In the genomic region with DNA sequence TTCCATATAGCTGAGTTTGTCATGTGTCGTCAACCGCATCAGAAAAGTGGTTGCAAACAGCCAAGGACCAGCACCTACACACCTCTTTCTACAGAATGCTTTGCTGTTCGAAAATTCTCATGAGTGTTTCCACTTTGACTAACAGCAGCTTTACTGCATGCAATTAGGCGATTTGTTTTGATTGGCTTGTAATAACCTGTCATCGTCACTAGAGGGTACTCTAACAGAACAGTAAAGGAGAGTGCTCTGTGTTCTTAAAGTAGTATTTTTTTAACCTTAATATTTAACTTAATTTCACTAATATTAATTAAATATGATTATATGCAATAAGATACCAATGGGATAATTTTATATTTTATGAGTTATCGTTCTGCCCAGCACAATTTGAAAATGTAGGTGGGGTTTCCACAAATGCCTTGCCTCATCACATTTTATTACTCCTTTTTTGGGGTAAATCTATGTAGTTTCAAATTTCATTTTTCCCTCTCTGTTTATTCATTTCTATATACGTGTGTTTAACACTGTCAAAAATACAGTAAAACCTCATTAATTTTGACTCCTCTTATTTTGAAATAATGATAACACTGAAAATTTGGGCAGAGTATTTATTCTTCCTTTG, we compare ENCODE assay signal across 8 cellular contexts.
DNase-seq lines count a peak whose midpoint lies in the region; ATAC-seq, FAIRE-seq and TF ChIP-seq lines count a peak whose summit lies in the region.

No MANE protein-coding gene starts in this region.

- H3K4me2 ChIP-seq in PC-9, result no peak overlapping the region
- H3K4me2 ChIP-seq in neural cell (ENCODE audit: low read length), result no peak overlapping the region

- POLR2A ChIA-PET in PC-9 (lab: Charles Lee; ENCODE audit: unreplicated experiment), result interaction anchor here (0.6 kb wide), 1 partner anchor 781 kb away, joined by 8 read pairs; no protein-coding TSS in a partner anchor

- ATAC-seq in GM21717 (IDR thresholded peaks at IDR 0.05; ENCODE audit: unreplicated experiment), result peak; percentile 89

- no peaks in the 10 kb centered on the region for H3K4me1 ChIP-seq in PC-9 (replicated peaks; ENCODE audit: insufficient read depth)

- no peaks in the 10 kb centered on the region for H3K79me2 ChIP-seq in PC-9 (ENCODE audit: low read depth)
- no peaks in the 10 kb centered on the region for H3K79me2 ChIP-seq in neural cell (replicated peaks; ENCODE audit: insufficient read depth, low read length)

- H3F3A ChIP-seq in PC-9 (ENCODE audit: insufficient read depth, low read depth) (no peaks in the 10 kb centered on the region), neural cell (ENCODE audit: insufficient read depth, low read length, poor library complexity, severe bottlenecking) (no peaks in the 10 kb centered on the region)

- CTCF ChIA-PET in PC-9 (lab: Charles Lee), result no interaction called here

- no peak overlapping the region for H2AFZ ChIP-seq in PC-9
- H2AFZ ChIP-seq in neural cell (ENCODE audit: low read depth, low read length), result no peak overlapping the region

- H3K27me3 ChIP-seq in PC-9 (ENCODE audit: insufficient read depth, low read depth), result no peaks in the 10 kb centered on the region
- no peaks in the 10 kb centered on the region for H3K27me3 ChIP-seq in neural cell (ENCODE audit: insufficient read depth, low read depth, low read length)

- no peak overlapping the region for H3K27ac ChIP-seq in PC-9
- H3K27ac ChIP-seq in neural cell (ENCODE audit: low read length), result no peak overlapping the region

- H3K9me2 ChIP-seq in PC-9 (ENCODE audit: insufficient read depth), result no peaks in the 10 kb centered on the region
- no peaks in the 10 kb centered on the region for H3K9me2 ChIP-seq in neural cell (ENCODE audit: insufficient read depth, low read length)

- H3K9me3 ChIP-seq in PC-9 (ENCODE audit: insufficient read depth, low read depth), result no peaks in the 10 kb centered on the region
- no peaks in the 10 kb centered on the region for H3K9me3 ChIP-seq in neural cell (ENCODE audit: low read length)

- DNase-seq in NCI-H187 treated with DMSO at 0.1 percent for 48 hours (lab: John Stamatoyannopoulos, UW) (peak; percentile 9), NCI-H187 (lab: John Stamatoyannopoulos, UW) (no peak), HTR-8/SVneo (ENCODE audit: insufficient read length, low spot score) (peak; percentile 31), PC-9 (peak in 1 of 2 experiments; percentile 56)
- DNase-seq in activated CD4-positive, alpha-beta T cell treated with anti-CD3 and anti-CD28 coated beads, Interleukin-2, amount 50 U/mL, for 4 hours, result no peak

- H4K20me1 ChIP-seq in PC-9 (ENCODE audit: insufficient read depth) (no peaks in the 10 kb centered on the region), neural cell (ENCODE audit: insufficient read depth) (no peaks in the 10 kb centered on the region)

- no peak for FAIRE-seq in HTR-8/SVneo (lab: Jason Lieb, UNC)
- peak; percentile 73 for FAIRE-seq in endometrium (lab: Jason Lieb, UNC)

- peak; percentile 73 for TF ChIP-seq RAD21 in neural cell (conservative IDR thresholded peaks at IDR 0.05)

- no peak overlapping the region for H3K9ac ChIP-seq in neural cell (ENCODE audit: low read length)

- no peaks in the 10 kb centered on the region for H3K36me3 ChIP-seq in PC-9 (ENCODE audit: low read depth)
- H3K36me3 ChIP-seq in neural cell (ENCODE audit: insufficient read depth, low read length), result no peaks in the 10 kb centered on the region

- peak; percentile 92 for TF ChIP-seq CTCF in PC-9 (conservative IDR thresholded peaks at IDR 0.05)
- peak; percentile 75 for TF ChIP-seq CTCF in neural cell (IDR thresholded peaks at IDR 0.05; ENCODE audit: poor library complexity, severe bottlenecking)

- no peak for TF ChIP-seq EP300 in neural cell (conservative IDR thresholded peaks at IDR 0.05; ENCODE audit: poor library complexity, severe bottlenecking)

- no peak overlapping the region for H3K4me3 ChIP-seq in PC-9
- no peak overlapping the region for H3K4me3 ChIP-seq in neural cell (ENCODE audit: low read length)

- BruUV-seq in PC-9 (replicated peaks; lab: Mats Ljungman, UMichigan), result no TSS peak

- intact Hi-C loops in PC-9 (cut with micrococcal nuclease; ENCODE audit: unreplicated experiment), result loop anchor here (10.0 kb wide), 1 partner anchor 595 kb away; no protein-coding TSS in a partner anchor

TF ChIP-seq in neural cell, 6 proteins besides CTCF, POLR2A, EP300 and RAD21:
- no peak for TF ChIP-seq POLR2AphosphoS5 (IDR thresholded peaks at IDR 0.05)
- TF ChIP-seq SMC3 (conservative IDR thresholded peaks at IDR 0.05; ENCODE audit: poor library complexity), result peak; percentile 64

Comparison
In these comparisons a context has a peak if more than half of its experiments do, and no peak if none do; other contexts are left out.
1. DNase-seq: peak in NCI-H187 treated with DMSO at 0.1 percent for 48 hours (single experiment) and HTR-8/SVneo (single experiment); none in NCI-H187 (0 of 2) and activated CD4-positive, alpha-beta T cell treated with anti-CD3 and anti-CD28 coated beads, Interleukin-2, amount 50 U/mL, for 4 hours (0 of 2).